In genomic region chr7:1457059-1457948, GRCh38 we compare ENCODE assay signal across 10 cellular contexts. TPM values are rescaled to one million over a fixed set of nuclear protein-coding genes. Genes with fewer than 3 reads are reported as not detected.
DNase-seq lines count a peak whose midpoint lies in the region; ATAC-seq, FAIRE-seq and TF ChIP-seq lines count a peak whose summit lies in the region.
"Had no signal": no experiment of that assay in that cellular context is flagged by ENCODE, and none has a peak within 500 bp of the region (broad histone marks: within the 10 kb centered on the region; RNA-seq: fewer than 3 reads in every experiment).

No MANE protein-coding gene starts in this region.

- POLR2A ChIA-PET in activated CD8-positive, alpha-beta T cell treated with anti-CD3 and anti-CD28 coated beads, Interleukin-2, amount 10 ng/mL, durations not matched to agents 7 days and 5 days (lab: Charles Lee): no interaction called here
- POLR2A ChIA-PET in activated CD8-positive, alpha-beta T cell treated with anti-CD3 and anti-CD28 coated beads for 36 hours (lab: Charles Lee): no interaction called here
- POLR2A ChIA-PET in HepG2 (lab: Yijun Ruan, JAX): interaction anchor here (1.4 to 2.7 kb wide), 3 partner anchors 9 to 99 kb away, joined by 6 to 13 read pairs (median 10); partner anchors contain the start of gene TMEM184A

- FAIRE-seq in HepG2 (lab: Jason Lieb, UNC): peak; percentile 74

- peak overlapping the region; percentile 64 for H3K27ac ChIP-seq in HepG2 (ENCODE audit: extremely low read length, insufficient read depth, low read length)

- H3K4me1 Mint-ChIP-seq in activated CD8-positive, alpha-beta T cell treated with anti-CD3 and anti-CD28 coated beads, Interleukin-2, amount 10 ng/mL, durations not matched to agents 7 days and 5 days (ENCODE audit: low read depth): peaks cover 15% of the 10 kb centered on the region
- H3K4me1 Mint-ChIP-seq in activated CD8-positive, alpha-beta T cell treated with anti-CD3 and anti-CD28 coated beads for 36 hours (ENCODE audit: low read depth): peaks cover 18% of the 10 kb centered on the region
- H3K4me1 Mint-ChIP-seq in type B pancreatic cell (ENCODE audit: unreplicated experiment): peaks cover 19% of the 10 kb centered on the region

- no peaks in the 10 kb centered on the region for H3K9me3 ChIP-seq in HepG2 (ENCODE audit: low read length)

- no peak for TF ChIP-seq RAD21 in HepG2 (CRISPR knock-in tag; IDR thresholded peaks at IDR 0.05)

- peaks cover 12% of the 10 kb centered on the region for H3K27me3 Mint-ChIP-seq in activated CD8-positive, alpha-beta T cell treated with anti-CD3 and anti-CD28 coated beads, Interleukin-2, amount 10 ng/mL, durations not matched to agents 7 days and 5 days (ENCODE audit: low read depth)
- H3K27me3 Mint-ChIP-seq in activated CD8-positive, alpha-beta T cell treated with anti-CD3 and anti-CD28 coated beads for 36 hours: no peaks in the 10 kb centered on the region
- no peaks in the 10 kb centered on the region for H3K27me3 Mint-ChIP-seq in type B pancreatic cell

- peaks cover 76% of the 10 kb centered on the region for H3K4me1 ChIP-seq in HepG2 (ENCODE audit: insufficient read depth, low read length)

- H3K4me3 Mint-ChIP-seq in activated CD8-positive, alpha-beta T cell treated with anti-CD3 and anti-CD28 coated beads, Interleukin-2, amount 10 ng/mL, durations not matched to agents 7 days and 5 days: peak overlapping the region; percentile 17
- no peak overlapping the region for H3K4me3 Mint-ChIP-seq in activated CD8-positive, alpha-beta T cell treated with anti-CD3 and anti-CD28 coated beads for 36 hours
- peak overlapping the region; percentile 52 for H3K4me3 Mint-ChIP-seq in type B pancreatic cell

- H3K4me3 ChIP-seq in astrocyte of the spinal cord (ENCODE audit: low read depth, low read length) (peak overlapping the region; percentile 74), HepG2 (replicated peaks in 1 of 3; ENCODE audit: insufficient read depth in 1 of 3, low read depth in 2 of 3, low read length in 3 of 3) (peak overlapping the region; percentile 85 to 86 (median 86))

- no peaks in the 10 kb centered on the region for H3K36me3 ChIP-seq in HepG2 (replicated peaks in 1 of 2; ENCODE audit: control insufficient read depth in 1 of 2, insufficient read depth in 2 of 2, low read length in 2 of 2)

- in situ Hi-C loops in astrocyte of the spinal cord (cut with HindIII; ENCODE audit: low sequenced_read_pairs) (no loop called here), HepG2 (cut with HindIII; ENCODE audit: extremely low pct_ligation_motif_present, low pct_unique_long_range_greater_than_20kb) (no loop called here)

- no peak for TF ChIP-seq POLR2A in HepG2 (IDR thresholded peaks at IDR 0.05; ENCODE audit: insufficient read depth in 1 of 2, low read depth in 2 of 2, low read length in 2 of 2)

- H3K9me3 Mint-ChIP-seq in activated CD8-positive, alpha-beta T cell treated with anti-CD3 and anti-CD28 coated beads, Interleukin-2, amount 10 ng/mL, durations not matched to agents 7 days and 5 days (ENCODE audit: insufficient read depth): no peaks in the 10 kb centered on the region
- no peaks in the 10 kb centered on the region for H3K9me3 Mint-ChIP-seq in activated CD8-positive, alpha-beta T cell treated with anti-CD3 and anti-CD28 coated beads for 36 hours
- H3K9me3 Mint-ChIP-seq in type B pancreatic cell: no peaks in the 10 kb centered on the region
- H3K9me3 Mint-ChIP-seq: activated naive CD4-positive, alpha-beta T cell treated with anti-CD3 and anti-CD28 coated beads, Interleukin-2, amount 10 ng/mL, durations not matched to agents 7 days and 5 days had no signal

- peak overlapping the region; percentile 95 for H3K4me2 ChIP-seq in HepG2 (ENCODE audit: low read depth, low read length)

- H4K20me1 ChIP-seq in HepG2 (ENCODE audit: insufficient read depth, low read length): no peaks in the 10 kb centered on the region

- DNase-seq in activated CD8-positive, alpha-beta T cell treated with anti-CD3 and anti-CD28 coated beads, Interleukin-2, amount 10 ng/mL, durations not matched to agents 7 days and 5 days: no peak
- DNase-seq in activated CD8-positive, alpha-beta T cell treated with anti-CD3 and anti-CD28 coated beads for 36 hours: no peak
- DNase-seq in astrocyte of the spinal cord (ENCODE audit: low read depth, low spot score) (no peak), HepG2 (ENCODE audit: low spot score) (peak; percentile 60), type B pancreatic cell (ENCODE audit: extremely low spot score, unreplicated experiment) (no peak), Ammon's horn (ENCODE audit: low spot score) (no peak), sciatic nerve (ENCODE audit: low spot score) (no peak)
- DNase-seq: activated naive CD4-positive, alpha-beta T cell treated with anti-CD3 and anti-CD28 coated beads, Interleukin-2, amount 10 ng/mL, durations not matched to agents 7 days and 5 days; NCI-H524 had no signal

- TF ChIP-seq EP300 in HepG2 (IDR thresholded peaks at IDR 0.05; ENCODE audit: low read depth in 2 of 2, low read length in 2 of 2) (no peak), HepG2 (CRISPR knock-in tag; IDR thresholded peaks at IDR 0.05; ENCODE audit: borderline replicate concordance) (no peak)

- no peak overlapping the region for H3K27ac Mint-ChIP-seq in activated CD8-positive, alpha-beta T cell treated with anti-CD3 and anti-CD28 coated beads, Interleukin-2, amount 10 ng/mL, durations not matched to agents 7 days and 5 days
- H3K27ac Mint-ChIP-seq in activated CD8-positive, alpha-beta T cell treated with anti-CD3 and anti-CD28 coated beads for 36 hours: no peak overlapping the region
- no peak overlapping the region for H3K27ac Mint-ChIP-seq in type B pancreatic cell
- H3K27ac Mint-ChIP-seq: activated naive CD4-positive, alpha-beta T cell treated with anti-CD3 and anti-CD28 coated beads, Interleukin-2, amount 10 ng/mL, durations not matched to agents 7 days and 5 days had no signal

- no peak for TF ChIP-seq CTCF in activated CD8-positive, alpha-beta T cell treated with anti-CD3 and anti-CD28 coated beads for 36 hours (IDR thresholded peaks at IDR 0.05)
- no peak for TF ChIP-seq CTCF in astrocyte of the spinal cord (IDR thresholded peaks at IDR 0.05; ENCODE audit: low read depth, low read length)
- no peak for TF ChIP-seq CTCF in HepG2 (CRISPR knock-in tag; IDR thresholded peaks at IDR 0.05)
- TF ChIP-seq CTCF in type B pancreatic cell (conservative IDR thresholded peaks at IDR 0.05): no peak

- CTCF ChIA-PET in activated CD8-positive, alpha-beta T cell treated with anti-CD3 and anti-CD28 coated beads, Interleukin-2, amount 10 ng/mL, durations not matched to agents 7 days and 5 days (lab: Charles Lee): interaction anchor here (0.9 to 2.2 kb wide), 3 partner anchors 17 to 263 kb away, joined by 3 to 8 read pairs (median 3); partner anchors contain the start of gene MAFK
- CTCF ChIA-PET in activated CD8-positive, alpha-beta T cell treated with anti-CD3 and anti-CD28 coated beads for 36 hours (lab: Charles Lee): interaction anchor here (1.2 to 1.8 kb wide), 2 partner anchors 17 to 24 kb away, joined by 3 to 5 read pairs; no protein-coding TSS in a partner anchor
- CTCF ChIA-PET in HepG2 (lab: Yijun Ruan, JAX; ENCODE audit: low intra/inter-chr PET ratio, low total read pairs): no interaction called here

- peaks cover 28% of the 10 kb centered on the region for H3K79me2 ChIP-seq in HepG2 (ENCODE audit: insufficient read depth, low read length)

- H3K9ac ChIP-seq in HepG2 (ENCODE audit: insufficient read depth, low read depth, low read length): peak overlapping the region; percentile 75

- intact Hi-C loops in activated CD8-positive, alpha-beta T cell treated with anti-CD3 and anti-CD28 coated beads for 36 hours (cut with micrococcal nuclease): no loop called here
- intact Hi-C loops in HepG2 (cut with micrococcal nuclease; ENCODE audit: unreplicated experiment) (loop anchor here (5.0 kb wide), 1 partner anchor 640 kb away; no protein-coding TSS in a partner anchor), sciatic nerve (cut with DNase I) (no loop called here)

- no peak for ATAC-seq in activated CD8-positive, alpha-beta T cell treated with anti-CD3 and anti-CD28 coated beads, Interleukin-2, amount 10 ng/mL, durations not matched to agents 7 days and 5 days
- no peak for ATAC-seq in activated CD8-positive, alpha-beta T cell treated with anti-CD3 and anti-CD28 coated beads for 36 hours
- ATAC-seq in HepG2 (peak; percentile 31), HG03521 (IDR thresholded peaks at IDR 0.05; ENCODE audit: unreplicated experiment) (no peak), sciatic nerve (no peak)

- no peaks in the 10 kb centered on the region for H3K36me3 Mint-ChIP-seq in activated CD8-positive, alpha-beta T cell treated with anti-CD3 and anti-CD28 coated beads, Interleukin-2, amount 10 ng/mL, durations not matched to agents 7 days and 5 days (ENCODE audit: low read depth)
- H3K36me3 Mint-ChIP-seq in activated CD8-positive, alpha-beta T cell treated with anti-CD3 and anti-CD28 coated beads for 36 hours (ENCODE audit: low read depth): no peaks in the 10 kb centered on the region
- H3K36me3 Mint-ChIP-seq in type B pancreatic cell: no peaks in the 10 kb centered on the region
- H3K36me3 Mint-ChIP-seq: activated naive CD4-positive, alpha-beta T cell treated with anti-CD3 and anti-CD28 coated beads, Interleukin-2, amount 10 ng/mL, durations not matched to agents 7 days and 5 days had no signal

- no TSS peak for BruUV-seq in HepG2 (replicated peaks; lab: Mats Ljungman, UMichigan)

- H2AFZ ChIP-seq in HepG2 (ENCODE audit: low read length): no peak overlapping the region

- no peaks in the 10 kb centered on the region for H3K27me3 ChIP-seq in HepG2 (ENCODE audit: control insufficient read depth in 1 of 2, insufficient read depth in 2 of 2, low read length in 2 of 2)

- WGBS in HepG2 (ENCODE audit: low lambda C conversion rate): 2% methylated on average over 6 of the region's 18 CpGs

RNA-seq across cellular contexts. Expression of gene MICALL2, which starts 2.0 kb away (rescaled TPM):
- total RNA-seq in activated CD8-positive, alpha-beta T cell treated with anti-CD3 and anti-CD28 coated beads, Interleukin-2, amount 10 ng/mL, durations not matched to agents 7 days and 5 days: 1 to 10 TPM; 1.9 to 2.2 TPM
- 1 to 10 TPM; 3.0 to 4.2 TPM for total RNA-seq in activated CD8-positive, alpha-beta T cell treated with anti-CD3 and anti-CD28 coated beads for 36 hours
- total RNA-seq in HepG2 (2016; rRNA removed; fragmentation: Illumina TruSeq; extraction: Trizol) (1.8 and 5.8 TPM in 2 replicates), type B pancreatic cell (ENCODE audit: low replicate concordance) (5.6 and 12.3 TPM in 2 replicates), sciatic nerve (127 TPM)
- 5.5 and 6.3 TPM in 2 replicates for total RNA-seq in HepG2 (2016; cell fraction: cytosol; rRNA removed; fragmentation: Illumina TruSeq; extraction: Trizol; ENCODE audit: low read depth)
- total RNA-seq in HepG2 (2016; cell fraction: insoluble cytoplasmic fraction; rRNA removed; fragmentation: Illumina TruSeq; extraction: Trizol): 2.1 and 6.3 TPM in 2 replicates
- 2.9 and 3.0 TPM in 2 replicates for total RNA-seq in HepG2 (2016; cell fraction: membrane; rRNA removed; fragmentation: Illumina TruSeq; extraction: Trizol)
- 7.9 and 10.2 TPM in 2 replicates for total RNA-seq in HepG2 (2016; cell fraction: nucleus; rRNA removed; fragmentation: Illumina TruSeq; extraction: Trizol)
- 12.4 and 15.0 TPM in 2 replicates for polyA plus RNA-seq in HepG2 (2011; rRNA removed)
- polyA plus RNA-seq in HepG2 (2011; cell fraction: cytosol; rRNA removed): 2.3 and 4.4 TPM in 2 replicates
- polyA plus RNA-seq in HepG2 (2011; cell fraction: nucleus; rRNA removed): 231 and 294 TPM in 2 replicates
- 5.9 and 10.1 TPM in 2 replicates for polyA plus RNA-seq in HepG2 (2012)
- polyA plus RNA-seq in HepG2 (2016; cell fraction: cytosol; fragmentation: Illumina TruSeq; extraction: Trizol; ENCODE audit: low read depth): 1.1 and 1.7 TPM in 2 replicates
- polyA plus RNA-seq in HepG2 (2016; cell fraction: insoluble cytoplasmic fraction; fragmentation: Illumina TruSeq; extraction: Trizol; ENCODE audit: low read depth): 1.9 and 2.3 TPM in 2 replicates
- polyA plus RNA-seq in HepG2 (2016; cell fraction: membrane; fragmentation: Illumina TruSeq; extraction: Trizol; ENCODE audit: low read depth): 1.3 and 1.7 TPM in 2 replicates
- polyA plus RNA-seq in HepG2 (2016; cell fraction: nucleus; fragmentation: Illumina TruSeq; extraction: Trizol; ENCODE audit: insufficient read depth, low read depth): 32.1 and 32.9 TPM in 2 replicates
- 17.6 and 22.4 TPM in 2 replicates for polyA minus RNA-seq in HepG2 (2011; rRNA and poly(A)+ RNA removed; ENCODE audit: low replicate concordance)
- polyA minus RNA-seq in HepG2 (2011; cell fraction: cytosol; rRNA and poly(A)+ RNA removed): 2.2 and 2.5 TPM in 2 replicates
- 26.2 and 30.8 TPM in 2 replicates for polyA minus RNA-seq in HepG2 (2011; cell fraction: nucleus; rRNA and poly(A)+ RNA removed)

RNA-seq across cellular contexts. Expression of gene INTS1, which starts 46.9 kb away (rescaled TPM):
- 100 to 1,000 TPM; 105 to 112 TPM for total RNA-seq in activated CD8-positive, alpha-beta T cell treated with anti-CD3 and anti-CD28 coated beads, Interleukin-2, amount 10 ng/mL, durations not matched to agents 7 days and 5 days
- 100 to 1,000 TPM; 100 to 103 TPM for total RNA-seq in activated CD8-positive, alpha-beta T cell treated with anti-CD3 and anti-CD28 coated beads for 36 hours
- total RNA-seq in HepG2 (2016; rRNA removed; fragmentation: Illumina TruSeq; extraction: Trizol) (17.3 and 29.0 TPM in 2 replicates), type B pancreatic cell (ENCODE audit: low replicate concordance) (112 and 134 TPM in 2 replicates), sciatic nerve (78.4 TPM)
- 5.1 and 5.5 TPM in 2 replicates for total RNA-seq in HepG2 (2016; cell fraction: cytosol; rRNA removed; fragmentation: Illumina TruSeq; extraction: Trizol; ENCODE audit: low read depth)
- total RNA-seq in HepG2 (2016; cell fraction: insoluble cytoplasmic fraction; rRNA removed; fragmentation: Illumina TruSeq; extraction: Trizol): 10.4 and 29.7 TPM in 2 replicates
- 7.6 and 9.1 TPM in 2 replicates for total RNA-seq in HepG2 (2016; cell fraction: membrane; rRNA removed; fragmentation: Illumina TruSeq; extraction: Trizol)
- 41.5 and 48.7 TPM in 2 replicates for total RNA-seq in HepG2 (2016; cell fraction: nucleus; rRNA removed; fragmentation: Illumina TruSeq; extraction: Trizol)
- polyA plus RNA-seq in HepG2 (2011; rRNA removed): 13.7 and 18.2 TPM in 2 replicates
- 13.7 and 18.1 TPM in 2 replicates for polyA plus RNA-seq in HepG2 (2011; cell fraction: cytosol; rRNA removed)
- 167 and 254 TPM in 2 replicates for polyA plus RNA-seq in HepG2 (2011; cell fraction: nucleus; rRNA removed)
- 20.5 and 22.5 TPM in 2 replicates for polyA plus RNA-seq in HepG2 (2012)
- 3.9 and 4.3 TPM in 2 replicates for polyA plus RNA-seq in HepG2 (2016; cell fraction: cytosol; fragmentation: Illumina TruSeq; extraction: Trizol; ENCODE audit: low read depth)
- 11.9 and 26.2 TPM in 2 replicates for polyA plus RNA-seq in HepG2 (2016; cell fraction: insoluble cytoplasmic fraction; fragmentation: Illumina TruSeq; extraction: Trizol; ENCODE audit: low read depth)
- 6.0 and 6.1 TPM in 2 replicates for polyA plus RNA-seq in HepG2 (2016; cell fraction: membrane; fragmentation: Illumina TruSeq; extraction: Trizol; ENCODE audit: low read depth)
- 118 and 123 TPM in 2 replicates for polyA plus RNA-seq in HepG2 (2016; cell fraction: nucleus; fragmentation: Illumina TruSeq; extraction: Trizol; ENCODE audit: insufficient read depth, low read depth)
- polyA minus RNA-seq in HepG2 (2011; rRNA and poly(A)+ RNA removed; ENCODE audit: low replicate concordance): 33.5 and 55.8 TPM in 2 replicates
- 18.4 and 23.7 TPM in 2 replicates for polyA minus RNA-seq in HepG2 (2011; cell fraction: cytosol; rRNA and poly(A)+ RNA removed)
- polyA minus RNA-seq in HepG2 (2011; cell fraction: nucleus; rRNA and poly(A)+ RNA removed): 25.5 and 29.1 TPM in 2 replicates
